Comparison of ENCODE assay signal across 27 cellular contexts in the genomic region with DNA sequence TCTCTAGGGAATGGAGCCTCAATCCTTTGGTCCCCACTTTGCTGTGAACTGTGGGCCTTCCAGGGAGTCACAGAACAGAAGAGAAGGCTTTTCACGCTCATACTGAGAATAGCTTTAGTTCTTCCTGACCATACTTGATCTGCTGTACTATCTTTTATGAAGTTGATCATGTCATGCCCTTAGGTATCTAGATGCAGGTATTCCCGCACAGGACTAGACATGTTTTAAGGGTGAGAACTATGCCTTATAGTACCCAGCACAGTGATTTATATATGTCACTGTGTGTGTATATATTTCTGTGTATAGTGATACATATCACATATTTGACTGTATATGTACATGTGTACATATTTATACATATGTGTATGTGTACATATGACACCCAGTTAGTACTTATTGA.
"Had no signal": no experiment of that assay in that cellular context is flagged by ENCODE, and none has a peak within 500 bp of the region (broad histone marks: within the 10 kb centered on the region; RNA-seq: fewer than 3 reads in every experiment).

No MANE protein-coding gene starts in this region.

- H3K4me1 Mint-ChIP-seq: immature natural killer cell; memory B cell; naive thymus-derived CD4-positive, alpha-beta T cell had no signal

- H3K4me1 ChIP-seq: esophagus squamous epithelium, gastroesophageal sphincter, heart left ventricle, left lung, lower lobe of right lung had no signal

- H3K27ac Mint-ChIP-seq: immature natural killer cell; memory B cell; naive thymus-derived CD4-positive, alpha-beta T cell had no signal

- DNase-seq: dermis blood vessel endothelial cell; dorsolateral prefrontal cortex; effector CD4-positive, alpha-beta T cell; effector memory CD4-positive, alpha-beta T cell; erythroblast; esophagus squamous epithelium; foreskin fibroblast; heart left ventricle; hypothalamus; immature natural killer cell; islet precursor cell; left cardiac atrium; left lung; left ventricle myocardium superior; lower lobe of right lung; mesendoderm; midbrain; naive thymus-derived CD4-positive, alpha-beta T cell had no signal

- H3K27ac ChIP-seq: coronary artery, dorsolateral prefrontal cortex, epithelial cell of prostate, esophagus squamous epithelium, gastroesophageal sphincter, heart left ventricle, hepatocyte, left lung, lower lobe of right lung had no signal

- H3K4me3 ChIP-seq: coronary artery, dorsolateral prefrontal cortex, esophagus squamous epithelium, gastroesophageal sphincter, heart left ventricle, hepatocyte, left lung, lower lobe of right lung had no signal

- FAIRE-seq: colon, endothelial cell of umbilical vein, frontal cortex had no signal

- H3K27me3 ChIP-seq: dorsolateral prefrontal cortex, esophagus squamous epithelium, gastroesophageal sphincter, heart left ventricle, left lung had no signal

- H3K36me3 Mint-ChIP-seq: immature natural killer cell; memory B cell; naive thymus-derived CD4-positive, alpha-beta T cell had no signal

- H3K9me3 ChIP-seq: esophagus squamous epithelium, gastroesophageal sphincter, heart left ventricle, left lung, lower lobe of right lung had no signal

- ATAC-seq: esophagus mucosa; gastroesophageal sphincter; heart left ventricle; left cardiac atrium; left lung; left ventricle myocardium superior; lower lobe of right lung; naive thymus-derived CD4-positive, alpha-beta T cell had no signal

- H3K4me2 ChIP-seq: hepatocyte had no signal

- H2AFZ ChIP-seq: hepatocyte had no signal

- H3K79me2 ChIP-seq: hepatocyte had no signal

- H3K4me3 Mint-ChIP-seq: immature natural killer cell; memory B cell; naive thymus-derived CD4-positive, alpha-beta T cell had no signal

- H3K36me3 ChIP-seq: esophagus squamous epithelium, gastroesophageal sphincter, heart left ventricle, left lung, lower lobe of right lung had no signal
